9 cellular contexts compared by ENCODE assay signal in genomic region chr9:6197330-6197729, GRCh38. TPM values are rescaled to one million over a fixed set of nuclear protein-coding genes. Genes with fewer than 3 reads are reported as not detected.
DNase-seq lines count a peak whose midpoint lies in the region; ATAC-seq and TF ChIP-seq lines count a peak whose summit lies in the region.
"Had no signal": no experiment of that assay in that cellular context is flagged by ENCODE, and none has a peak within 500 bp of the region (broad histone marks: within the 10 kb centered on the region; RNA-seq: fewer than 3 reads in every experiment).

No MANE protein-coding gene starts in this region.

- H3K27ac Mint-ChIP-seq in type B pancreatic cell, result no peak overlapping the region
- H3K27ac Mint-ChIP-seq in activated T-helper 1 cell treated with anti-CD3 and anti-CD28 coated beads, Interleukin-12 subunit alpha, Interleukin-12 subunit beta, Interleukin-2, Interleukin-4 antibody, amounts not matched to agents 30 ng/mL and 10 ng/mL and 1 ng/mL, durations not matched to agents 14 hours and 24 hours and 36 hours, result no peak overlapping the region
- H3K27ac Mint-ChIP-seq in activated naive CD8-positive, alpha-beta T cell treated with anti-CD3 and anti-CD28 coated beads for 36 hours, result no peak overlapping the region

- no peaks in the 10 kb centered on the region for H3K36me3 Mint-ChIP-seq in type B pancreatic cell
- no peaks in the 10 kb centered on the region for H3K36me3 Mint-ChIP-seq in activated T-helper 1 cell treated with anti-CD3 and anti-CD28 coated beads, Interleukin-12 subunit alpha, Interleukin-12 subunit beta, Interleukin-2, Interleukin-4 antibody, amounts not matched to agents 30 ng/mL and 10 ng/mL and 1 ng/mL, durations not matched to agents 14 hours and 24 hours and 36 hours (ENCODE audit: low read depth)
- H3K36me3 Mint-ChIP-seq in activated naive CD8-positive, alpha-beta T cell treated with anti-CD3 and anti-CD28 coated beads for 36 hours, result no peaks in the 10 kb centered on the region

- no peak for ATAC-seq in GM19324 (IDR thresholded peaks at IDR 0.05; ENCODE audit: low FRiP score, unreplicated experiment)

- H3K9me3 Mint-ChIP-seq in type B pancreatic cell, result no peaks in the 10 kb centered on the region
- H3K9me3 Mint-ChIP-seq in activated T-helper 1 cell treated with anti-CD3 and anti-CD28 coated beads, Interleukin-12 subunit alpha, Interleukin-12 subunit beta, Interleukin-2, Interleukin-4 antibody, amounts not matched to agents 30 ng/mL and 10 ng/mL and 1 ng/mL, durations not matched to agents 14 hours and 24 hours and 36 hours, result no peaks in the 10 kb centered on the region
- no peaks in the 10 kb centered on the region for H3K9me3 Mint-ChIP-seq in activated naive CD8-positive, alpha-beta T cell treated with anti-CD3 and anti-CD28 coated beads for 36 hours

- H3K4me1 Mint-ChIP-seq in type B pancreatic cell (ENCODE audit: unreplicated experiment), result no peaks in the 10 kb centered on the region
- H3K4me1 Mint-ChIP-seq in activated T-helper 1 cell treated with anti-CD3 and anti-CD28 coated beads, Interleukin-12 subunit alpha, Interleukin-12 subunit beta, Interleukin-2, Interleukin-4 antibody, amounts not matched to agents 30 ng/mL and 10 ng/mL and 1 ng/mL, durations not matched to agents 14 hours and 24 hours and 36 hours (ENCODE audit: low read depth), result no peaks in the 10 kb centered on the region
- no peaks in the 10 kb centered on the region for H3K4me1 Mint-ChIP-seq in activated naive CD8-positive, alpha-beta T cell treated with anti-CD3 and anti-CD28 coated beads for 36 hours

- no peak overlapping the region for H3K4me3 ChIP-seq in ascending aorta

- no peaks in the 10 kb centered on the region for H3K4me1 ChIP-seq in ascending aorta

- no peaks in the 10 kb centered on the region for H3K36me3 ChIP-seq in ascending aorta

- DNase-seq in NCI-H82 (lab: John Stamatoyannopoulos, UW), result peak; percentile 48
- DNase-seq in NCI-H82 treated with DMSO at 0.1 percent for 48 hours (lab: John Stamatoyannopoulos, UW; ENCODE audit: unreplicated experiment), result no peak
- DNase-seq in ascending aorta (ENCODE audit: low spot score in 2 of 2), result no peak
- peak; percentile 12 for DNase-seq in iPS DF 19.7 (ENCODE audit: low read depth, low spot score)
- no peak for DNase-seq in type B pancreatic cell (ENCODE audit: extremely low spot score, unreplicated experiment)
- DNase-seq in activated T-helper 1 cell treated with anti-CD3 and anti-CD28 coated beads, Interleukin-12 subunit alpha, Interleukin-12 subunit beta, Interleukin-2, Interleukin-4 antibody, amounts not matched to agents 30 ng/mL and 10 ng/mL and 1 ng/mL, durations not matched to agents 14 hours and 24 hours and 36 hours (ENCODE audit: low spot score), result no peak
- DNase-seq in activated naive CD8-positive, alpha-beta T cell treated with anti-CD3 and anti-CD28 coated beads for 36 hours, result no peak
- DNase-seq: activated CD8-positive, alpha-beta memory T cell treated with anti-CD3 and anti-CD28 coated beads, Interleukin-2, amount 50 U/mL, for 4 hours had no signal

- no peaks in the 10 kb centered on the region for H3K27me3 Mint-ChIP-seq in type B pancreatic cell
- peaks cover 4% of the 10 kb centered on the region for H3K27me3 Mint-ChIP-seq in activated T-helper 1 cell treated with anti-CD3 and anti-CD28 coated beads, Interleukin-12 subunit alpha, Interleukin-12 subunit beta, Interleukin-2, Interleukin-4 antibody, amounts not matched to agents 30 ng/mL and 10 ng/mL and 1 ng/mL, durations not matched to agents 14 hours and 24 hours and 36 hours (ENCODE audit: insufficient read depth)
- peaks cover 47% of the 10 kb centered on the region for H3K27me3 Mint-ChIP-seq in activated naive CD8-positive, alpha-beta T cell treated with anti-CD3 and anti-CD28 coated beads for 36 hours

- H3K4me3 Mint-ChIP-seq in type B pancreatic cell, result no peak overlapping the region
- H3K4me3 Mint-ChIP-seq in activated T-helper 1 cell treated with anti-CD3 and anti-CD28 coated beads, Interleukin-12 subunit alpha, Interleukin-12 subunit beta, Interleukin-2, Interleukin-4 antibody, amounts not matched to agents 30 ng/mL and 10 ng/mL and 1 ng/mL, durations not matched to agents 14 hours and 24 hours and 36 hours, result no peak overlapping the region
- no peak overlapping the region for H3K4me3 Mint-ChIP-seq in activated naive CD8-positive, alpha-beta T cell treated with anti-CD3 and anti-CD28 coated beads for 36 hours

- H3K27me3 ChIP-seq in ascending aorta, result no peaks in the 10 kb centered on the region

- peak; percentile 5 to 68 (median 49) for TF ChIP-seq CTCF in ascending aorta (IDR thresholded peaks at IDR 0.05)
- peak; percentile 56 for TF ChIP-seq CTCF in type B pancreatic cell (conservative IDR thresholded peaks at IDR 0.05)

- no peaks in the 10 kb centered on the region for H3K9me3 ChIP-seq in ascending aorta

- intact Hi-C loops in ascending aorta (cut with DNase I), result loop anchor here (1.0 kb wide), 1 partner anchor 109 kb away; no protein-coding TSS in a partner anchor
- intact Hi-C loops in activated T-helper 1 cell treated with anti-CD3 and anti-CD28 coated beads, Interleukin-12 subunit alpha, Interleukin-12 subunit beta, Interleukin-2, Interleukin-4 antibody, amounts not matched to agents 30 ng/mL and 10 ng/mL and 1 ng/mL, durations not matched to agents 14 hours and 24 hours and 36 hours (cut with micrococcal nuclease), result no loop called here

- H3K27ac ChIP-seq in ascending aorta, result no peak overlapping the region

RNA-seq across cellular contexts. Expression of gene IL33, which starts 18.3 kb away (rescaled TPM):
- total RNA-seq in ascending aorta (38.0 TPM), type B pancreatic cell (ENCODE audit: low replicate concordance) (0.67 and 13.3 TPM in 2 replicates)
- not detected in 2 replicates for total RNA-seq in activated T-helper 1 cell treated with anti-CD3 and anti-CD28 coated beads, Interleukin-12 subunit alpha, Interleukin-12 subunit beta, Interleukin-2, Interleukin-4 antibody, amounts not matched to agents 30 ng/mL and 10 ng/mL and 1 ng/mL, durations not matched to agents 14 hours and 24 hours and 36 hours
- total RNA-seq in activated naive CD8-positive, alpha-beta T cell treated with anti-CD3 and anti-CD28 coated beads for 36 hours, result not detected

Comparison
In these comparisons a context has a peak if more than half of its experiments do, and no peak if none do; other contexts are left out.
1. DNase-seq: peak in NCI-H82 (single experiment) and iPS DF 19.7 (single experiment); none in NCI-H82 treated with DMSO at 0.1 percent for 48 hours (single experiment), ascending aorta (0 of 2), type B pancreatic cell (single experiment), activated T-helper 1 cell treated with anti-CD3 and anti-CD28 coated beads, Interleukin-12 subunit alpha, Interleukin-12 subunit beta, Interleukin-2, Interleukin-4 antibody, amounts not matched to agents 30 ng/mL and 10 ng/mL and 1 ng/mL, durations not matched to agents 14 hours and 24 hours and 36 hours (single experiment) and activated naive CD8-positive, alpha-beta T cell treated with anti-CD3 and anti-CD28 coated beads for 36 hours (single experiment).